Comparison of ENCODE assay signal across 8 cellular contexts in genomic region chr11:108647701-108648527, GRCh38. TPM values are rescaled to one million over a fixed set of nuclear protein-coding genes. Genes with fewer than 3 reads are reported as not detected.
DNase-seq lines count a peak whose midpoint lies in the region; ATAC-seq and TF ChIP-seq lines count a peak whose summit lies in the region.

No MANE protein-coding gene starts in this region.

- H3K36me3 Mint-ChIP-seq in activated naive CD8-positive, alpha-beta T cell treated with anti-CD3 and anti-CD28 coated beads, Interleukin-2, amount 50 U/mL, for 24 hours (ENCODE audit: low read depth), result no peaks in the 10 kb centered on the region

- H3K27ac ChIP-seq in heart right ventricle, result peak overlapping the region; percentile 14 to 80 (median 64)

- intact Hi-C loops in heart right ventricle (cut with DNase I), result loop anchor here in 7 of 10 donors (5.0 to 10.0 kb wide), 12 partner anchors 51 to 533 kb away; partner anchors contain the start of genes POGLUT3 (in 4 of the 7), C11orf65 (in 3 of the 7), ATM (in 1 of the 7) and EXPH5 (in 1 of the 7)

- H3K9me3 ChIP-seq in HAP-1 (no peaks in the 10 kb centered on the region), heart right ventricle (peaks cover 0 to 1% (median 0%) of the 10 kb centered on the region in 11 donors)

- no peaks in the 10 kb centered on the region for H3K36me3 ChIP-seq in HAP-1 (replicated peaks)
- H3K36me3 ChIP-seq in heart right ventricle, result no peaks in the 10 kb centered on the region

- H3K4me1 Mint-ChIP-seq in activated naive CD8-positive, alpha-beta T cell treated with anti-CD3 and anti-CD28 coated beads, Interleukin-2, amount 50 U/mL, for 24 hours, result no peaks in the 10 kb centered on the region

- DNase-seq in ELR (ENCODE audit: low read depth) (peak; percentile 80), HAP-1 (ENCODE audit: low spot score in 2 of 2) (peak; percentile 74 to 84), MV-4-11 (lab: John Stamatoyannopoulos, UW) (peak; percentile 52), SKM-1 (lab: John Stamatoyannopoulos, UW; ENCODE audit: unreplicated experiment) (peak; percentile 22), heart right ventricle (peak; percentile 56 to 83), putamen (ENCODE audit: low spot score) (peak; percentile 63), 8988T (no peak)
- peak; percentile 63 for DNase-seq in activated naive CD8-positive, alpha-beta T cell treated with anti-CD3 and anti-CD28 coated beads, Interleukin-2, amount 50 U/mL, for 24 hours

- H3K4me3 ChIP-seq in HAP-1, result no peak overlapping the region
- H3K4me3 ChIP-seq in heart right ventricle, result peak overlapping the region in 2 of 10 donors; percentile 3 to 27

- TF ChIP-seq CTCF in heart right ventricle (IDR thresholded peaks at IDR 0.05), result peak; percentile 45 to 84 (median 74)

- H3K27me3 ChIP-seq in HAP-1 (ENCODE audit: low read depth) (no peaks in the 10 kb centered on the region), heart right ventricle (no peaks in the 10 kb centered on the region)

- in situ Hi-C loops in HAP-1 (cut with MboI; ENCODE audit: low sequenced_read_pairs), result no loop called here

- ATAC-seq in activated naive CD8-positive, alpha-beta T cell treated with anti-CD3 and anti-CD28 coated beads, Interleukin-2, amount 50 U/mL, for 24 hours, result peak; percentile 83
- peak; percentile 86 to 96 (median 94) for ATAC-seq in heart right ventricle

- H3K27ac Mint-ChIP-seq in activated naive CD8-positive, alpha-beta T cell treated with anti-CD3 and anti-CD28 coated beads, Interleukin-2, amount 50 U/mL, for 24 hours, result no peak overlapping the region

- WGBS in heart right ventricle, 2 donors, result 23 to 35% methylated on average over 9 of the region's 9 CpGs

- H3K4me1 ChIP-seq in HAP-1 (peaks cover 4% of the 10 kb centered on the region), heart right ventricle (peaks cover 0 to 7% (median 0%) of the 10 kb centered on the region in 9 donors)

- H3K4me3 Mint-ChIP-seq in activated naive CD8-positive, alpha-beta T cell treated with anti-CD3 and anti-CD28 coated beads, Interleukin-2, amount 50 U/mL, for 24 hours, result no peak overlapping the region

- H3K9me3 Mint-ChIP-seq in activated naive CD8-positive, alpha-beta T cell treated with anti-CD3 and anti-CD28 coated beads, Interleukin-2, amount 50 U/mL, for 24 hours, result no peaks in the 10 kb centered on the region

- no peaks in the 10 kb centered on the region for H3K27me3 Mint-ChIP-seq in activated naive CD8-positive, alpha-beta T cell treated with anti-CD3 and anti-CD28 coated beads, Interleukin-2, amount 50 U/mL, for 24 hours

RNA-seq across cellular contexts. Expression of gene DDX10, which starts 17.0 kb away (rescaled TPM):
- 10 to 100 TPM in 9 of 10 donors, 1 to 10 TPM in 1; 9.3 to 15.3 (median 11.5) TPM for total RNA-seq in heart right ventricle
- polyA plus RNA-seq in heart right ventricle, result 10 to 100 TPM; 11.4 to 13.6 TPM

RNA-seq across cellular contexts. Expression of gene EXPH5, which starts 54.3 kb away (rescaled TPM):
- 1 to 10 TPM in 8 of 10 donors, under 1 TPM in 2; 0.77 to 8.4 (median 1.6) TPM for total RNA-seq in heart right ventricle
- polyA plus RNA-seq in heart right ventricle, result under 1 TPM; 0.10 to 0.51 TPM
